In the genomic region with DNA sequence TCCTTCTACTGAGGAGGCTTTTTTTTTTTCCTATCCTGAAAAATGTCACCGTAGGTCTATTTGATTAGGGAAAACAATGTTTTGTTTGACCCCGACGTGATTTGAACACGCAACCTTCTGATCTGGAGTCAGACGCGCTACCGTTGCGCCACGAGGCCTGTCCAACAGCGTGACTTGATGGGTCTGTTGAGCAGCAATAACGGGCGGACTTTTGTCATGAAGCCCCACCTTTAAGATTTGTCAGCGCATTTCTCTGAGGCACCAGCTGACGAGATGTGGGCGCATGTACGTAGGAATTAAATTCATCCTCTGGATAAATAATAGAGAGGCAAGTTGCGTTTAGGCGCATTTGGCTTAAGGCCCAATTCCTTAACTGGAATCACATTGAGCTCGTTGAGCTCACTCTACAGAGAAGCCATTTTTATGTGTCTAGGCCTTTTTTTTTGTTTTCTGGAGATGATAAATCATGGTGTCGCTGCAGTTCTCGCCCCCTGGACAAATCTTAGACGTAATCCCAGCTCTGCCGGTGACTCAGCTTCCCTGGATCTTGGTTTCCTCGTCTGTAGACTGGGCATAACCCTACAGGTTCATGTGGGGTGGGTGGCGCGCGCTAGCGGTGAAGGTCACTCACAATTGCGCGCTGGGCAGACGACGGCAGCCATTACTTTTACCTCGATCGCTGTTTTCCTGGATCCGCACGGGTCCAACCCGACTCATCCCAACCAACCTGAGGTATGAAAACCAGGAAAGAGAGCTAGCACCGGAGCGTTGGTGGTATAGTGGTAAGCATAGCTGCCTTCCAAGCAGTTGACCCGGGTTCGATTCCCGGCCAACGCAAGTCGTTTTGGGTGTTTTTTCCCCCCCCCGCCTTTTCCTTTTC, we compare ENCODE assay signal across 1 cellular context.
TF ChIP-seq lines count a peak whose summit lies in the region.

No MANE protein-coding gene starts in this region.

TF ChIP-seq in HepG2, 621 proteins besides CTCF, POLR2A, EP300 and RAD21 (continues in another document):
- TF ChIP-seq, protein P1, sequence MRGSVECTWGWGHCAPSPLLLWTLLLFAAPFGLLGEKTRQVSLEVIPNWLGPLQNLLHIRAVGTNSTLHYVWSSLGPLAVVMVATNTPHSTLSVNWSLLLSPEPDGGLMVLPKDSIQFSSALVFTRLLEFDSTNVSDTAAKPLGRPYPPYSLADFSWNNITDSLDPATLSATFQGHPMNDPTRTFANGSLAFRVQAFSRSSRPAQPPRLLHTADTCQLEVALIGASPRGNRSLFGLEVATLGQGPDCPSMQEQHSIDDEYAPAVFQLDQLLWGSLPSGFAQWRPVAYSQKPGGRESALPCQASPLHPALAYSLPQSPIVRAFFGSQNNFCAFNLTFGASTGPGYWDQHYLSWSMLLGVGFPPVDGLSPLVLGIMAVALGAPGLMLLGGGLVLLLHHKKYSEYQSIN (CRISPR knock-in tag; IDR thresholded peaks at IDR 0.05; ENCODE audit: borderline replicate concordance), result no peak
- TF ChIP-seq ZSCAN22 (CRISPR knock-in tag; IDR thresholded peaks at IDR 0.05) (no peak), ZFP82 (CRISPR knock-in tag; IDR thresholded peaks at IDR 0.05; ENCODE audit: borderline replicate concordance) (peak; percentile 45), ZFX (CRISPR knock-in tag; IDR thresholded peaks at IDR 0.05; ENCODE audit: low read depth) (peak; percentile 49; the same call in 1 of the 2 replicates), HMGXB4 (CRISPR knock-in tag; IDR thresholded peaks at IDR 0.05; ENCODE audit: borderline replicate concordance in 1 of 2, low read depth in 1 of 2) (peak; percentile 97 to 98), FOXP1 (IDR thresholded peaks at IDR 0.05) (no peak), FOXP1 (CRISPR knock-in tag; IDR thresholded peaks at IDR 0.05) (peak; percentile 44; the same call in 1 of the 2 replicates), ZNF503 (CRISPR knock-in tag; IDR thresholded peaks at IDR 0.05) (peak; percentile 57; the same call in 1 of the 2 replicates), ZEB1 (IDR thresholded peaks at IDR 0.05; ENCODE audit: insufficient replicate concordance, low read depth) (no peak), NR2F1 (CRISPR knock-in tag; IDR thresholded peaks at IDR 0.05) (peak in 1 of 2 experiments; percentile 50; a peak in 1 of 4 replicates), ATAD3A (CRISPR knock-in tag; IDR thresholded peaks at IDR 0.05) (no peak), ELF1 (CRISPR knock-in tag; IDR thresholded peaks at IDR 0.05) (peak; percentile 43; the same call in 1 of the 2 replicates), KDM1A (CRISPR knock-in tag; IDR thresholded peaks at IDR 0.05) (peak; percentile 32; the same call in 1 of the 2 replicates), RELA (CRISPR knock-in tag; IDR thresholded peaks at IDR 0.05) (no peak), NFE2 (CRISPR knock-in tag; IDR thresholded peaks at IDR 0.05) (no peak), ZBTB37 (CRISPR knock-in tag; IDR thresholded peaks at IDR 0.05) (no peak), HDAC6 (IDR thresholded peaks at IDR 0.05; ENCODE audit: low read depth, low read length) (no peak), ZBTB26 (CRISPR knock-in tag; IDR thresholded peaks at IDR 0.05; ENCODE audit: borderline replicate concordance) (peak; percentile 80), ZNF329 (CRISPR knock-in tag; IDR thresholded peaks at IDR 0.05; ENCODE audit: low read depth) (no peak), RARA (CRISPR knock-in tag; IDR thresholded peaks at IDR 0.05) (peak; percentile 49), NFIB (CRISPR knock-in tag; IDR thresholded peaks at IDR 0.05; ENCODE audit: borderline replicate concordance) (no peak), ZNF24 (IDR thresholded peaks at IDR 0.05) (peak; percentile 99), ZNF451 (CRISPR knock-in tag; IDR thresholded peaks at IDR 0.05) (0 out of 2 replicates have a peak, but pooled peaks have one; percentile 10), MXD1 (CRISPR knock-in tag; IDR thresholded peaks at IDR 0.05) (no peak; the same call in 1 of the 2 replicates), ZNF773 (CRISPR knock-in tag; IDR thresholded peaks at IDR 0.05; ENCODE audit: borderline replicate concordance) (no peak), ZNF878 (CRISPR knock-in tag; IDR thresholded peaks at IDR 0.05) (no peak), SP5 (CRISPR knock-in tag; IDR thresholded peaks at IDR 0.05; ENCODE audit: borderline replicate concordance, low read depth) (peak; percentile 39), ATM (IDR thresholded peaks at IDR 0.05; ENCODE audit: borderline replicate concordance) (no peak), ZNF724P (CRISPR knock-in tag; IDR thresholded peaks at IDR 0.05; ENCODE audit: borderline replicate concordance) (0 out of 2 replicates have a peak, but pooled peaks have one; percentile 54), ARID5B (CRISPR knock-in tag; IDR thresholded peaks at IDR 0.05) (0 out of 2 replicates have a peak, but pooled peaks have one; percentile 19)
- TF ChIP-seq, protein P2, sequence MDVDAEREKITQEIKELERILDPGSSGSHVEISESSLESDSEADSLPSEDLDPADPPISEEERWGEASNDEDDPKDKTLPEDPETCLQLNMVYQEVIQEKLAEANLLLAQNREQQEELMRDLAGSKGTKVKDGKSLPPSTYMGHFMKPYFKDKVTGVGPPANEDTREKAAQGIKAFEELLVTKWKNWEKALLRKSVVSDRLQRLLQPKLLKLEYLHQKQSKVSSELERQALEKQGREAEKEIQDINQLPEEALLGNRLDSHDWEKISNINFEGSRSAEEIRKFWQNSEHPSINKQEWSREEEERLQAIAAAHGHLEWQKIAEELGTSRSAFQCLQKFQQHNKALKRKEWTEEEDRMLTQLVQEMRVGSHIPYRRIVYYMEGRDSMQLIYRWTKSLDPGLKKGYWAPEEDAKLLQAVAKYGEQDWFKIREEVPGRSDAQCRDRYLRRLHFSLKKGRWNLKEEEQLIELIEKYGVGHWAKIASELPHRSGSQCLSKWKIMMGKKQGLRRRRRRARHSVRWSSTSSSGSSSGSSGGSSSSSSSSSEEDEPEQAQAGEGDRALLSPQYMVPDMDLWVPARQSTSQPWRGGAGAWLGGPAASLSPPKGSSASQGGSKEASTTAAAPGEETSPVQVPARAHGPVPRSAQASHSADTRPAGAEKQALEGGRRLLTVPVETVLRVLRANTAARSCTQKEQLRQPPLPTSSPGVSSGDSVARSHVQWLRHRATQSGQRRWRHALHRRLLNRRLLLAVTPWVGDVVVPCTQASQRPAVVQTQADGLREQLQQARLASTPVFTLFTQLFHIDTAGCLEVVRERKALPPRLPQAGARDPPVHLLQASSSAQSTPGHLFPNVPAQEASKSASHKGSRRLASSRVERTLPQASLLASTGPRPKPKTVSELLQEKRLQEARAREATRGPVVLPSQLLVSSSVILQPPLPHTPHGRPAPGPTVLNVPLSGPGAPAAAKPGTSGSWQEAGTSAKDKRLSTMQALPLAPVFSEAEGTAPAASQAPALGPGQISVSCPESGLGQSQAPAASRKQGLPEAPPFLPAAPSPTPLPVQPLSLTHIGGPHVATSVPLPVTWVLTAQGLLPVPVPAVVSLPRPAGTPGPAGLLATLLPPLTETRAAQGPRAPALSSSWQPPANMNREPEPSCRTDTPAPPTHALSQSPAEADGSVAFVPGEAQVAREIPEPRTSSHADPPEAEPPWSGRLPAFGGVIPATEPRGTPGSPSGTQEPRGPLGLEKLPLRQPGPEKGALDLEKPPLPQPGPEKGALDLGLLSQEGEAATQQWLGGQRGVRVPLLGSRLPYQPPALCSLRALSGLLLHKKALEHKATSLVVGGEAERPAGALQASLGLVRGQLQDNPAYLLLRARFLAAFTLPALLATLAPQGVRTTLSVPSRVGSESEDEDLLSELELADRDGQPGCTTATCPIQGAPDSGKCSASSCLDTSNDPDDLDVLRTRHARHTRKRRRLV (CRISPR knock-in tag; IDR thresholded peaks at IDR 0.05), result peak; percentile 36; the same call in 1 of the 2 replicates
- TF ChIP-seq, protein P3, sequence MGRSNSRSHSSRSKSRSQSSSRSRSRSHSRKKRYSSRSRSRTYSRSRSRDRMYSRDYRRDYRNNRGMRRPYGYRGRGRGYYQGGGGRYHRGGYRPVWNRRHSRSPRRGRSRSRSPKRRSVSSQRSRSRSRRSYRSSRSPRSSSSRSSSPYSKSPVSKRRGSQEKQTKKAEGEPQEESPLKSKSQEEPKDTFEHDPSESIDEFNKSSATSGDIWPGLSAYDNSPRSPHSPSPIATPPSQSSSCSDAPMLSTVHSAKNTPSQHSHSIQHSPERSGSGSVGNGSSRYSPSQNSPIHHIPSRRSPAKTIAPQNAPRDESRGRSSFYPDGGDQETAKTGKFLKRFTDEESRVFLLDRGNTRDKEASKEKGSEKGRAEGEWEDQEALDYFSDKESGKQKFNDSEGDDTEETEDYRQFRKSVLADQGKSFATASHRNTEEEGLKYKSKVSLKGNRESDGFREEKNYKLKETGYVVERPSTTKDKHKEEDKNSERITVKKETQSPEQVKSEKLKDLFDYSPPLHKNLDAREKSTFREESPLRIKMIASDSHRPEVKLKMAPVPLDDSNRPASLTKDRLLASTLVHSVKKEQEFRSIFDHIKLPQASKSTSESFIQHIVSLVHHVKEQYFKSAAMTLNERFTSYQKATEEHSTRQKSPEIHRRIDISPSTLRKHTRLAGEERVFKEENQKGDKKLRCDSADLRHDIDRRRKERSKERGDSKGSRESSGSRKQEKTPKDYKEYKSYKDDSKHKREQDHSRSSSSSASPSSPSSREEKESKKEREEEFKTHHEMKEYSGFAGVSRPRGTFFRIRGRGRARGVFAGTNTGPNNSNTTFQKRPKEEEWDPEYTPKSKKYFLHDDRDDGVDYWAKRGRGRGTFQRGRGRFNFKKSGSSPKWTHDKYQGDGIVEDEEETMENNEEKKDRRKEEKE (IDR thresholded peaks at IDR 0.05), result no peak
